Comparison of ENCODE assay signal across 10 cellular contexts in the genomic region with DNA sequence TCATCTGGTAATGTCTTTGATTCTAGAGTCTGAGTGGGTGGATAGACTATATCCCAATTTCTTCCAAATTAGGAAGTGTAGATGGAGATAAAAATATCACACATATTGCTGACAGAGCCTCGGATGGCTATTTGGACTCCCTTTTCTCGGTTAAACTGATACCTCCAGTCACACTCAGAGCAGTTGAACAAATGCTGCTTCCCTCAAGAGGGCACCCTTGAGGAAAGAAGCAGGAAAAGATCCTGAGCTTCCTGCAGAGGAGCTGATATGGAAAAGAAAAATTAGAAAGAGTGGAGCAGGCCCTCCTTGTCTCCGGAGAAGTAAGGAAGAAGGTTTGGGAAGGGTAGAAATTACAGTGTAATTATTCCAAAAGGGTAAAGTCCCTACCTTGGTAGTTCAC.
A peak's percentile ranks its signal among the peaks of the same experiment; 100 is the strongest.
DNase-seq lines count a peak whose midpoint lies in the region; ATAC-seq, FAIRE-seq and TF ChIP-seq lines count a peak whose summit lies in the region.
"Had no signal": no experiment of that assay in that cellular context is flagged by ENCODE, and none has a peak within 500 bp of the region (broad histone marks: within the 10 kb centered on the region; RNA-seq: fewer than 3 reads in every experiment).

No MANE protein-coding gene starts in this region.

- H2AK5ac ChIP-seq in H9 (ENCODE audit: insufficient read length, low read length) (no peak overlapping the region), H1 (ENCODE audit: low read depth, low read length) (no peak overlapping the region)

- intact Hi-C loops in activated naive CD4-positive, alpha-beta T cell treated with anti-CD3 and anti-CD28 coated beads for 36 hours (cut with micrococcal nuclease), result no loop called here

- H4K20me1 ChIP-seq in H9 (ENCODE audit: control insufficient read depth, insufficient read depth, insufficient read length) (no peaks in the 10 kb centered on the region), H1 (replicated peaks in 1 of 2; ENCODE audit: control insufficient read depth in 1 of 2, insufficient read depth in 2 of 2, low read length in 2 of 2) (no peaks in the 10 kb centered on the region)

- CTCF ChIA-PET in H1 (lab: Charles Lee; ENCODE audit: partially characterized antibody), result interaction anchor here (0.7 to 2.1 kb wide), 13 partner anchors 11 to 263 kb away, joined by 3 to 6 read pairs (median 3); no protein-coding TSS in a partner anchor
- CTCF ChIA-PET in activated naive CD4-positive, alpha-beta T cell treated with anti-CD3 and anti-CD28 coated beads for 36 hours (lab: Charles Lee), result no interaction called here

- peak overlapping the region in 1 of 3 experiments; percentile 63; a peak in 1 of 7 replicates for H3K27ac Mint-ChIP-seq in H9
- no peak overlapping the region for H3K27ac Mint-ChIP-seq in activated naive CD4-positive, alpha-beta T cell treated with anti-CD3 and anti-CD28 coated beads for 36 hours

- H3K56ac ChIP-seq in H9 (ENCODE audit: insufficient read length, low read depth, low read length) (no peak overlapping the region), H1 (replicated peaks; ENCODE audit: insufficient read length, low read depth, low read length) (no peak overlapping the region)

- DNase-seq in H9, result peak; percentile 35
- peak; percentile 36 for DNase-seq in NCI-H526 treated with DMSO at 0.1 percent for 48 hours (lab: John Stamatoyannopoulos, UW)
- peak in 1 of 2 experiments; percentile 3 for DNase-seq in H1 (ENCODE audit: low read depth in 1 of 2, low spot score in 2 of 2)
- DNase-seq in activated CD4-positive, alpha-beta T cell treated with anti-CD3 and anti-CD28 coated beads for 48 hours, result no peak
- no peak for DNase-seq in activated naive CD4-positive, alpha-beta T cell treated with anti-CD3 and anti-CD28 coated beads for 36 hours

- H3K4me3 ChIP-seq in H1 (ENCODE audit: extremely low read depth in 1 of 4, insufficient read depth in 2 of 4, low read depth in 3 of 4, low read length in 4 of 4) (no peak overlapping the region), parathyroid adenoma (ENCODE audit: low read depth, low read length) (no peak overlapping the region)
- H3K4me3 ChIP-seq: esophagus muscularis mucosa had no signal

- peaks cover 15 to 16% of the 10 kb centered on the region in 2 experiments for H3K9me3 Mint-ChIP-seq in H9
- peaks cover 6% of the 10 kb centered on the region for H3K9me3 Mint-ChIP-seq in activated naive CD4-positive, alpha-beta T cell treated with anti-CD3 and anti-CD28 coated beads for 36 hours

- no peaks in the 10 kb centered on the region for H3K4me1 Mint-ChIP-seq in H9
- H3K4me1 Mint-ChIP-seq in activated naive CD4-positive, alpha-beta T cell treated with anti-CD3 and anti-CD28 coated beads for 36 hours (ENCODE audit: low read depth), result no peaks in the 10 kb centered on the region

- no peak overlapping the region for H3K4me3 Mint-ChIP-seq in H9
- no peak overlapping the region for H3K4me3 Mint-ChIP-seq in activated naive CD4-positive, alpha-beta T cell treated with anti-CD3 and anti-CD28 coated beads for 36 hours

- H3K18ac ChIP-seq in H9 (ENCODE audit: insufficient read length, low read depth, low read length), result no peak overlapping the region
- H3K18ac ChIP-seq in H1 (ENCODE audit: extremely low read depth, low read length), result no peak overlapping the region

- H3K79me2 ChIP-seq in H9 (ENCODE audit: insufficient read depth, low read length) (no peaks in the 10 kb centered on the region), H1 (ENCODE audit: control insufficient read depth in 1 of 2, insufficient read depth in 2 of 2, low read length in 2 of 2) (no peaks in the 10 kb centered on the region), parathyroid adenoma (no peaks in the 10 kb centered on the region)

- H3K27me3 Mint-ChIP-seq in H9 (ENCODE audit: low read depth), result no peaks in the 10 kb centered on the region
- no peaks in the 10 kb centered on the region for H3K27me3 Mint-ChIP-seq in activated naive CD4-positive, alpha-beta T cell treated with anti-CD3 and anti-CD28 coated beads for 36 hours (ENCODE audit: low read depth)

- no peak for ATAC-seq in GM21360 (IDR thresholded peaks at IDR 0.05; ENCODE audit: unreplicated experiment)
- ATAC-seq: left lobe of liver had no signal

- H2BK120ac ChIP-seq in H9 (ENCODE audit: low read depth, low read length, poor library complexity, severe bottlenecking) (no peak overlapping the region), H1 (replicated peaks; ENCODE audit: low read depth, low read length) (no peak overlapping the region)

- H2BK15ac ChIP-seq in H9 (ENCODE audit: low read depth, low read length) (no peak overlapping the region), H1 (ENCODE audit: low read length) (no peak overlapping the region)

- no CpG with 5 or more reads among the region's 3 CpGs for WGBS in H9 (ENCODE audit: extremely low coverage, insufficient read length, low lambda C conversion rate)
- 93% methylated on average over 3 of the region's 3 CpGs; no CpG with 5 or more reads in 1 of the 2 experiments for WGBS in H1 (ENCODE audit: extremely low coverage in 1 of 2, insufficient coverage in 1 of 2, insufficient read length in 1 of 2, insufficient replicate concordance in 2 of 2, low coverage in 1 of 2, low lambda C conversion rate in 2 of 2, missing lambda C conversion rate in 1 of 2), 2 experiments

- TF ChIP-seq CTCF in H9 (conservative IDR thresholded peaks at IDR 0.05) (peak; percentile 60), H1 (IDR thresholded peaks at IDR 0.05; ENCODE audit: control extremely low read depth in 1 of 3, insufficient read depth in 1 of 3, low read depth in 1 of 3, low read length in 3 of 3) (peak in 2 of 3 experiments; percentile 54 to 58; a peak in 3 of 4 replicates), parathyroid adenoma (IDR thresholded peaks at IDR 0.05) (no peak)

- H3K23ac ChIP-seq in H9 (ENCODE audit: insufficient read length, low read depth, low read length), result no peak overlapping the region
- H3K23ac ChIP-seq in H1 (ENCODE audit: insufficient read length), result no peak overlapping the region

- H3K4me1 ChIP-seq in H9 (ENCODE audit: insufficient read depth, low read length), result no peaks in the 10 kb centered on the region
- no peaks in the 10 kb centered on the region for H3K4me1 ChIP-seq in H1 (replicated peaks in 1 of 4; ENCODE audit: control insufficient read depth in 3 of 4, insufficient read depth in 4 of 4, low read length in 3 of 4)
- no peaks in the 10 kb centered on the region for H3K4me1 ChIP-seq in parathyroid adenoma
- H3K4me1 ChIP-seq: esophagus muscularis mucosa had no signal

- peaks cover 0 to 5% (median 4%) of the 10 kb centered on the region in 3 experiments; a peak in 3 of 7 replicates for H3K36me3 Mint-ChIP-seq in H9 (ENCODE audit: insufficient read depth in 1 of 3, low read depth in 3 of 3)
- H3K36me3 Mint-ChIP-seq in activated naive CD4-positive, alpha-beta T cell treated with anti-CD3 and anti-CD28 coated beads for 36 hours (ENCODE audit: low read depth), result no peaks in the 10 kb centered on the region

- H2AFZ ChIP-seq in H9 (ENCODE audit: low read length) (no peak overlapping the region), H1 (ENCODE audit: low read length) (no peak overlapping the region), parathyroid adenoma (peak overlapping the region; percentile 17)

- no peak overlapping the region for H3K9ac ChIP-seq in H9 (ENCODE audit: extremely low read depth, insufficient read length, low read length)
- no peak overlapping the region for H3K9ac ChIP-seq in H1 (replicated peaks in 1 of 4; ENCODE audit: extremely low read depth in 1 of 4, low read depth in 3 of 4, low read length in 3 of 4)
- H3K9ac ChIP-seq in parathyroid adenoma, result no peak overlapping the region

- H3K23me2 ChIP-seq in H9 (ENCODE audit: insufficient read length, low read depth, low read length, poor library complexity, severe bottlenecking) (no peaks in the 10 kb centered on the region), H1 (ENCODE audit: low read depth, low read length) (no peaks in the 10 kb centered on the region; the same call in 1 of the 2 replicates)

- POLR2A ChIA-PET in H1 (lab: Charles Lee; ENCODE audit: partially characterized antibody), result interaction anchor here (0.8 kb wide), 1 partner anchor 34 kb away, joined by 3 read pairs; no protein-coding TSS in a partner anchor

- H3K4ac ChIP-seq in H9 (ENCODE audit: low read depth, low read length), result no peak overlapping the region
- H3K4ac ChIP-seq in H1 (replicated peaks; ENCODE audit: insufficient read length, low read depth, low read length), result no peak overlapping the region

- no peak overlapping the region for H3T11ph ChIP-seq in H9 (ENCODE audit: low read length)

- no peaks in the 10 kb centered on the region for H3K9me3 ChIP-seq in H9 (ENCODE audit: control insufficient read depth, low read depth, low read length)
- H3K9me3 ChIP-seq in H1 (ENCODE audit: insufficient read depth in 2 of 2, low read depth in 1 of 2, low read length in 1 of 2), result no peaks in the 10 kb centered on the region
- H3K9me3 ChIP-seq in parathyroid adenoma (ENCODE audit: control insufficient read depth, low read length), result no peaks in the 10 kb centered on the region

- peak; percentile 89 for FAIRE-seq in H1 (lab: Jason Lieb, UNC)
- FAIRE-seq: astrocyte had no signal

- H4K91ac ChIP-seq in H9 (ENCODE audit: insufficient read length, low read depth, low read length) (no peak overlapping the region), H1 (replicated peaks; ENCODE audit: insufficient read length, low read length) (no peak overlapping the region)

- peak; percentile 64 to 72 for TF ChIP-seq RAD21 in H1 (IDR thresholded peaks at IDR 0.05 in 1 of 2, conservative IDR thresholded peaks at IDR 0.05 in 1 of 2; ENCODE audit: low read depth in 2 of 2, low read length in 2 of 2)

- H3K14ac ChIP-seq in H9 (ENCODE audit: insufficient read depth, low read length) (no peak overlapping the region), H1 (ENCODE audit: insufficient read length) (no peak overlapping the region)

- TF ChIP-seq EP300 in H1 (IDR thresholded peaks at IDR 0.05; ENCODE audit: borderline replicate concordance in 1 of 2, low read depth in 2 of 2, low read length in 2 of 2), result no peak

- no peak overlapping the region for H4K8ac ChIP-seq in H9 (replicated peaks; ENCODE audit: insufficient read length, low read depth, low read length)
- H4K8ac ChIP-seq in H1 (ENCODE audit: extremely low read depth, insufficient read depth, low read length), result no peak overlapping the region

- H3K27ac ChIP-seq in H9 (ENCODE audit: insufficient read length, low read depth, low read length) (no peak overlapping the region), H1 (ENCODE audit: low read depth, low read length) (no peak overlapping the region), parathyroid adenoma (no peak overlapping the region)
- H3K27ac ChIP-seq: esophagus muscularis mucosa had no signal

- H3K27me3 ChIP-seq in H9 (ENCODE audit: insufficient read depth, low read length) (no peaks in the 10 kb centered on the region), H1 (replicated peaks in 1 of 4; ENCODE audit: control insufficient read depth in 3 of 4, extremely low read depth in 1 of 4, insufficient read depth in 3 of 4, low read length in 3 of 4) (no peaks in the 10 kb centered on the region), parathyroid adenoma (ENCODE audit: control insufficient read depth, insufficient read depth, low read length) (no peaks in the 10 kb centered on the region)
- H3K27me3 ChIP-seq: esophagus muscularis mucosa had no signal

- H4K5ac ChIP-seq in H9 (ENCODE audit: insufficient read length, low read depth, low read length) (no peak overlapping the region), H1 (ENCODE audit: insufficient read length, low read depth, low read length) (no peak overlapping the region)

- H3K79me1 ChIP-seq in H9 (ENCODE audit: insufficient read depth, low read depth, low read length, poor library complexity, severe bottlenecking) (no peaks in the 10 kb centered on the region), H1 (ENCODE audit: low read depth, low read length) (no peaks in the 10 kb centered on the region)

- no peak overlapping the region for H2BK12ac ChIP-seq in H9 (ENCODE audit: insufficient read length, low read depth, low read length)
- no peak overlapping the region for H2BK12ac ChIP-seq in H1 (ENCODE audit: low read depth, low read length)

- no peak for TF ChIP-seq POLR2A in H1 (IDR thresholded peaks at IDR 0.05; ENCODE audit: control extremely low read depth in 1 of 2, low read depth in 2 of 2, low read length in 2 of 2)

- H3K36me3 ChIP-seq in H1 (ENCODE audit: control insufficient read depth in 2 of 4, insufficient read depth in 4 of 4, low read length in 3 of 4), result no peaks in the 10 kb centered on the region
- H3K36me3 ChIP-seq in parathyroid adenoma (ENCODE audit: control insufficient read depth, insufficient read depth, low read length), result no peaks in the 10 kb centered on the region
- H3K36me3 ChIP-seq: esophagus muscularis mucosa had no signal

- H2BK20ac ChIP-seq in H9 (ENCODE audit: low read depth, low read length, poor library complexity, severe bottlenecking) (no peak overlapping the region), H1 (ENCODE audit: low read length) (no peak overlapping the region)

- H2BK5ac ChIP-seq in H9 (ENCODE audit: insufficient read length, low read length) (no peak overlapping the region), H1 (ENCODE audit: low read depth, low read length) (no peak overlapping the region)

- H3K4me2 ChIP-seq in H9 (ENCODE audit: insufficient read depth, insufficient read length, low read length), result no peak overlapping the region
- H3K4me2 ChIP-seq in H1 (ENCODE audit: insufficient read depth in 1 of 2, low read depth in 2 of 2, low read length in 2 of 2), result no peak overlapping the region
- no peak overlapping the region for H3K4me2 ChIP-seq in parathyroid adenoma (ENCODE audit: low read length)

Comparison
In these comparisons a context has a peak if more than half of its experiments do, and no peak if none do; other contexts are left out.
1. DNase-seq: peak in H9 (single experiment) and NCI-H526 treated with DMSO at 0.1 percent for 48 hours (single experiment); none in activated CD4-positive, alpha-beta T cell treated with anti-CD3 and anti-CD28 coated beads for 48 hours (single experiment) and activated naive CD4-positive, alpha-beta T cell treated with anti-CD3 and anti-CD28 coated beads for 36 hours (single experiment).